1 cellular context compared by ENCODE assay signal in the genomic region with DNA sequence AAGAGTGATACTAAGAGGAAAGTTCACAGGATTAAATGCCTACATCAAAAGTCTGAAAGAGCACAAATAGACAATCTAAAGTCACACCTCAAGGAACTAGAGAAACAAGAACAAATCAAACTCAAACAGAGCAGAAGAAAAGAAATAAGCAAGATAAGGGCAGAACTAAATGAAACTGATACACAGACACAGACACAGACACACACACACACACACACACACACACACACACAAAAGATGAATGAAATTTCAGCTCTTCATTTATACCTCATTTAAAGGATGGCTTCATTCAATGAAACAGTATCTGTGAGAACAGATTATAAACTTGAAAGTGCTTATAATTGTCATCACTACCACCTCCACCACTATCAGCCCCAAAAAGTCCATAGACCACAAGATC.
TF ChIP-seq lines count a peak whose summit lies in the region.

No MANE protein-coding gene starts in this region.

TF ChIP-seq in WTC11, 78 proteins besides CTCF, POLR2A, EP300 and RAD21 (continued from another document):
- TF ChIP-seq, protein P1, sequence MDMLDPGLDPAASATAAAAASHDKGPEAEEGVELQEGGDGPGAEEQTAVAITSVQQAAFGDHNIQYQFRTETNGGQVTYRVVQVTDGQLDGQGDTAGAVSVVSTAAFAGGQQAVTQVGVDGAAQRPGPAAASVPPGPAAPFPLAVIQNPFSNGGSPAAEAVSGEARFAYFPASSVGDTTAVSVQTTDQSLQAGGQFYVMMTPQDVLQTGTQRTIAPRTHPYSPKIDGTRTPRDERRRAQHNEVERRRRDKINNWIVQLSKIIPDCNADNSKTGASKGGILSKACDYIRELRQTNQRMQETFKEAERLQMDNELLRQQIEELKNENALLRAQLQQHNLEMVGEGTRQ (CRISPR knock-in tag; IDR thresholded peaks at IDR 0.05), result no peak
- no peak for TF ChIP-seq NR3C1 (CRISPR knock-in tag; conservative IDR thresholded peaks at IDR 0.05; ENCODE audit: low read depth)
- TF ChIP-seq NR2C2 (CRISPR knock-in tag; IDR thresholded peaks at IDR 0.05), result no peak
- no peak for TF ChIP-seq ESRRA (CRISPR knock-in tag; IDR thresholded peaks at IDR 0.05; ENCODE audit: borderline replicate concordance)
- TF ChIP-seq ZNF219 (CRISPR knock-in tag; IDR thresholded peaks at IDR 0.05; ENCODE audit: borderline replicate concordance), result no peak
- TF ChIP-seq, protein P2, sequence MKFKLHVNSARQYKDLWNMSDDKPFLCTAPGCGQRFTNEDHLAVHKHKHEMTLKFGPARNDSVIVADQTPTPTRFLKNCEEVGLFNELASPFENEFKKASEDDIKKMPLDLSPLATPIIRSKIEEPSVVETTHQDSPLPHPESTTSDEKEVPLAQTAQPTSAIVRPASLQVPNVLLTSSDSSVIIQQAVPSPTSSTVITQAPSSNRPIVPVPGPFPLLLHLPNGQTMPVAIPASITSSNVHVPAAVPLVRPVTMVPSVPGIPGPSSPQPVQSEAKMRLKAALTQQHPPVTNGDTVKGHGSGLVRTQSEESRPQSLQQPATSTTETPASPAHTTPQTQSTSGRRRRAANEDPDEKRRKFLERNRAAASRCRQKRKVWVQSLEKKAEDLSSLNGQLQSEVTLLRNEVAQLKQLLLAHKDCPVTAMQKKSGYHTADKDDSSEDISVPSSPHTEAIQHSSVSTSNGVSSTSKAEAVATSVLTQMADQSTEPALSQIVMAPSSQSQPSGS (CRISPR knock-in tag; IDR thresholded peaks at IDR 0.05; ENCODE audit: borderline replicate concordance, low read depth), result no peak
- no peak for TF ChIP-seq ZNF423 (CRISPR knock-in tag; IDR thresholded peaks at IDR 0.05)
